ENCODE assay signal across 6 cellular contexts in the genomic region with DNA sequence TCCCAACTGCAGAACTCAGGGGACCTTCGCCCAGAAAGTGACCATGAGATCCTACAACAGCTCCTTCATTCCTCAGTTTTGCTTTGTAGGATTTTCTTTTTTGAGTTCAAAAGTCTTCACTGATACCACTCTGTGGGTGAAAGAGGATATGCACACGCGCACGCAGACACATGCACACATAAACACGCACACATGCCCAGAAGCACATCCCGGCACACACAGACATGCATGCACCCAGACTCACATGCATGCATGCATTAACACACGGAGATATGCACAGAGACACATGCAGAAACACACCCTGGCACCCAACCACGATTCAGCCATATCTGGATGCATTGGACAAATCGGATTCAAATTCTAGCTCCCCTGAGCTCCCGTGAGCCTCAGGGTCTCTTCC. TPM values are rescaled to one million over a fixed set of nuclear protein-coding genes. Genes with fewer than 3 reads are reported as not detected.
"Had no signal": no experiment of that assay in that cellular context is flagged by ENCODE, and none has a peak within 500 bp of the region (broad histone marks: within the 10 kb centered on the region; RNA-seq: fewer than 3 reads in every experiment).

No MANE protein-coding gene starts in this region.

- H3K4me3 ChIP-seq: GM23338 had no signal

- H3K9me3 Mint-ChIP-seq: IgD-negative memory B cell had no signal

- DNase-seq: HCEC 1CT had no signal

- H3K27ac Mint-ChIP-seq: GM23338 had no signal

- H3K36me3 Mint-ChIP-seq: IgD-negative memory B cell had no signal

- H3K4me1 Mint-ChIP-seq: IgD-negative memory B cell had no signal

- H3K4me3 Mint-ChIP-seq: GM23338, IgD-negative memory B cell had no signal

RNA-seq across cellular contexts. Expression of a gene that starts 36.4 kb away (rescaled TPM):
- total RNA-seq: GM23338, H4, H7, HT-29 had no signal
